ENCODE assay signal across 1 cellular context in the genomic region with DNA sequence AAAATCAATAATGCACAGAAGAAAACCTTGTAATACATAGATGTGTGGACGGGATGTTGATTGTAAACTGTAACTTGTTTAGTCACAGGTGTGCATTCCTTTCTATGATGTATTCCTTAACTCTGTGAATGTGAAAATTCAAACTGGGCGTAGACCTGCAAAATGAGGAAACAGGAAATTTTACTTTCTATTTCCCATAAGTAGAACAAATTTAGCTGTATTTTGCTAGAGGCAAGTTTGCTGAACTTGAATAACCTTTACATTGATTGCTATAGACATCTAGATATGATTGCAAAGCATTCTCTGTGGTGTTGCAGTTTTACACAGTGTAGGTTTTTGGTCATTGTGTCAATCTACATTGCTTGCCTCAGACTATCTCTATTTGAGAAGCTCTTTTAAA.
TF ChIP-seq lines count a peak whose summit lies in the region.

No MANE protein-coding gene starts in this region.

TF ChIP-seq in GM12878, 131 proteins besides CTCF, POLR2A, EP300 and RAD21 (continued from another document):
- TF ChIP-seq, protein P1, sequence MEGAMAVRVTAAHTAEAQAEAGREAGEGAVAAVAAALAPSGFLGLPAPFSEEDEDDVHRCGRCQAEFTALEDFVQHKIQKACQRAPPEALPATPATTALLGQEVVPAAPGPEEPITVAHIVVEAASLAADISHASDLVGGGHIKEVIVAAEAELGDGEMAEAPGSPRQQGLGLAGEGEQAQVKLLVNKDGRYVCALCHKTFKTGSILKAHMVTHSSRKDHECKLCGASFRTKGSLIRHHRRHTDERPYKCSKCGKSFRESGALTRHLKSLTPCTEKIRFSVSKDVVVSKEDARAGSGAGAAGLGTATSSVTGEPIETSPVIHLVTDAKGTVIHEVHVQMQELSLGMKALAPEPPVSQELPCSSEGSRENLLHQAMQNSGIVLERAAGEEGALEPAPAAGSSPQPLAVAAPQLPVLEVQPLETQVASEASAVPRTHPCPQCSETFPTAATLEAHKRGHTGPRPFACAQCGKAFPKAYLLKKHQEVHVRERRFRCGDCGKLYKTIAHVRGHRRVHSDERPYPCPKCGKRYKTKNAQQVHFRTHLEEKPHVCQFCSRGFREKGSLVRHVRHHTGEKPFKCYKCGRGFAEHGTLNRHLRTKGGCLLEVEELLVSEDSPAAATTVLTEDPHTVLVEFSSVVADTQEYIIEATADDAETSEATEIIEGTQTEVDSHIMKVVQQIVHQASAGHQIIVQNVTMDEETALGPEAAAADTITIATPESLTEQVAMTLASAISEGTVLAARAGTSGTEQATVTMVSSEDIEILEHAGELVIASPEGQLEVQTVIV (IDR thresholded peaks at IDR 0.05; ENCODE audit: borderline replicate concordance, partially characterized antibody): no peak
- TF ChIP-seq MEF2A (IDR thresholded peaks at IDR 0.05; ENCODE audit: insufficient read depth, low read depth, low read length): no peak
- no peak for TF ChIP-seq RELA (IDR thresholded peaks at IDR 0.05; ENCODE audit: borderline replicate concordance, partially characterized antibody)
- TF ChIP-seq BHLHE40 (IDR thresholded peaks at IDR 0.05; ENCODE audit: borderline replicate concordance in 1 of 2, low read depth in 2 of 2, low read length in 1 of 2): no peak
- TF ChIP-seq SREBF2 (IDR thresholded peaks at IDR 0.05; ENCODE audit: low read length): no peak
- TF ChIP-seq TAF1 (IDR thresholded peaks at IDR 0.05; ENCODE audit: borderline replicate concordance, low read depth, low read length): no peak
- no peak for TF ChIP-seq JUNB (IDR thresholded peaks at IDR 0.05)
- no peak for TF ChIP-seq GABPA (IDR thresholded peaks at IDR 0.05; ENCODE audit: low read depth)
- TF ChIP-seq MTA3 (IDR thresholded peaks at IDR 0.05; ENCODE audit: borderline replicate concordance, low read length): no peak
- TF ChIP-seq CREB1 (IDR thresholded peaks at IDR 0.05; ENCODE audit: low read depth): no peak
- TF ChIP-seq, protein P2, sequence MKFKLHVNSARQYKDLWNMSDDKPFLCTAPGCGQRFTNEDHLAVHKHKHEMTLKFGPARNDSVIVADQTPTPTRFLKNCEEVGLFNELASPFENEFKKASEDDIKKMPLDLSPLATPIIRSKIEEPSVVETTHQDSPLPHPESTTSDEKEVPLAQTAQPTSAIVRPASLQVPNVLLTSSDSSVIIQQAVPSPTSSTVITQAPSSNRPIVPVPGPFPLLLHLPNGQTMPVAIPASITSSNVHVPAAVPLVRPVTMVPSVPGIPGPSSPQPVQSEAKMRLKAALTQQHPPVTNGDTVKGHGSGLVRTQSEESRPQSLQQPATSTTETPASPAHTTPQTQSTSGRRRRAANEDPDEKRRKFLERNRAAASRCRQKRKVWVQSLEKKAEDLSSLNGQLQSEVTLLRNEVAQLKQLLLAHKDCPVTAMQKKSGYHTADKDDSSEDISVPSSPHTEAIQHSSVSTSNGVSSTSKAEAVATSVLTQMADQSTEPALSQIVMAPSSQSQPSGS (IDR thresholded peaks at IDR 0.05; ENCODE audit: low read length): no peak
- TF ChIP-seq ETV6 (conservative IDR thresholded peaks at IDR 0.05 in 1 of 2, IDR thresholded peaks at IDR 0.05 in 1 of 2; ENCODE audit: borderline replicate concordance in 1 of 2, low read depth in 1 of 2): no peak
- no peak for TF ChIP-seq SPI1 (IDR thresholded peaks at IDR 0.05; ENCODE audit: borderline replicate concordance, insufficient read depth, low read depth, low read length)
- no peak for TF ChIP-seq HDAC2 (IDR thresholded peaks at IDR 0.05)
- no peak for TF ChIP-seq ATF7 (IDR thresholded peaks at IDR 0.05; ENCODE audit: low read depth)
- TF ChIP-seq IKZF1 (conservative IDR thresholded peaks at IDR 0.05): no peak
- TF ChIP-seq STAT1 (conservative IDR thresholded peaks at IDR 0.05): no peak
